ENCODE assay signal across 8 cellular contexts in the genomic region with DNA sequence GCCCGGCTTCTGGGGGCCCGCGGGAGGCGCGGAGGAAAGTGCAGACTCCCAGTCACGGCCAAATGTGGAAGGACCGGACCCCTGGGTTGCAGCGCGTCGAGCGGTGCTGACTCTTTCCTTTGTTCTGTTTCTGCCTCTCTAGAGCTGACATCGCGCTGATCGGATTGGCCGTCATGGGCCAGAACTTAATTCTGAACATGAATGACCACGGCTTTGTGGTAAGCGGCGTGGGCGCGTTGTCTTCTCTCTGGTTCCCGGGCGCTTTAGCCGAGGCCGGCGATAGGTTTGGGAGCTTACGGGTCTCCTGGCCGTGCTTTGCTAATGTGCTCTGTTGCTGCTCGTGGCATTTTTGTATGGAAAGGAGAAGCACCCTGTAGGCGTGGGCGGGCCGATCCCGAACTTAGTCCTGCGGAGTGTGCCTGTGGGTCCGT. TPM values are rescaled to one million over a fixed set of nuclear protein-coding genes. Genes with fewer than 3 reads are reported as not detected.
DNase-seq lines count a peak whose midpoint lies in the region; ATAC-seq and TF ChIP-seq lines count a peak whose summit lies in the region.

No MANE protein-coding gene starts in this region.

- peaks cover 5% of the 10 kb centered on the region; the same call in 1 of the 2 replicates for H3K4me1 ChIP-seq in HUES64 (ENCODE audit: insufficient read depth, low read length)
- H3K4me1 ChIP-seq in adipocyte (ENCODE audit: control insufficient read depth, insufficient read depth, low read length), result peaks cover 25% of the 10 kb centered on the region
- H3K4me1 ChIP-seq in right atrium auricular region, result peaks cover 0 to 22% of the 10 kb centered on the region in 2 donors
- H3K4me1 ChIP-seq in rectal smooth muscle tissue (ENCODE audit: control insufficient read depth, insufficient read depth, low read length), result peaks cover 6% of the 10 kb centered on the region

- H3K9ac ChIP-seq in HUES64 (ENCODE audit: low read depth, low read length), result peak overlapping the region; percentile 93
- peak overlapping the region; percentile 92 for H3K9ac ChIP-seq in adipocyte (ENCODE audit: low read length)
- H3K9ac ChIP-seq in rectal smooth muscle tissue (ENCODE audit: low read length), result no peak overlapping the region

- no peak for ATAC-seq in HG03108 (IDR thresholded peaks at IDR 0.05; ENCODE audit: unreplicated experiment)

- H3K27me3 ChIP-seq in HUES64 (ENCODE audit: insufficient read depth, low read length) (no peaks in the 10 kb centered on the region), adipocyte (replicated peaks; ENCODE audit: control insufficient read depth, insufficient read depth, low read length) (no peaks in the 10 kb centered on the region), right atrium auricular region (no peaks in the 10 kb centered on the region), rectal smooth muscle tissue (ENCODE audit: control insufficient read depth, insufficient read depth, low read length) (no peaks in the 10 kb centered on the region)

- no peak for TF ChIP-seq CTCF in right atrium auricular region (IDR thresholded peaks at IDR 0.05)

- peaks cover 42% of the 10 kb centered on the region for H3K36me3 ChIP-seq in HUES64 (ENCODE audit: insufficient read depth, low read length)
- peaks cover 24% of the 10 kb centered on the region for H3K36me3 ChIP-seq in adipocyte (ENCODE audit: control insufficient read depth, insufficient read depth, low read length, severe bottlenecking)
- peaks cover 25% of the 10 kb centered on the region for H3K36me3 ChIP-seq in right atrium auricular region
- H3K36me3 ChIP-seq in rectal smooth muscle tissue (ENCODE audit: control insufficient read depth, insufficient read depth, low read length), result peaks cover 15% of the 10 kb centered on the region

- peak overlapping the region; percentile 75 for H3K4me3 ChIP-seq in HUES64 (ENCODE audit: low read length)
- H3K4me3 ChIP-seq in adipocyte (ENCODE audit: low read length), result peak overlapping the region; percentile 87
- peak overlapping the region; percentile 83 to 87 for H3K4me3 ChIP-seq in right atrium auricular region
- peak overlapping the region; percentile 77 for H3K4me3 ChIP-seq in rectal smooth muscle tissue (ENCODE audit: low read length)

- peak overlapping the region; percentile 97 for H3K27ac ChIP-seq in HUES64 (ENCODE audit: low read depth, low read length)
- H3K27ac ChIP-seq in right atrium auricular region, result peak overlapping the region; percentile 88 to 97
- no peak overlapping the region for H3K27ac ChIP-seq in rectal smooth muscle tissue (ENCODE audit: low read depth, low read length)

- peak; percentile 69 for DNase-seq in ELR (ENCODE audit: low read depth)
- peak; percentile 77 for DNase-seq in adipocyte (ENCODE audit: low read depth)
- DNase-seq in right atrium auricular region (ENCODE audit: low spot score), result no peak
- DNase-seq in HuH-7.5 (ENCODE audit: low spot score), result no peak
- no peak for DNase-seq in effector CD4-positive, alpha-beta T cell

- WGBS in HUES64, result under 1% methylated on average over 34 of the region's 34 CpGs

- peaks cover 1% of the 10 kb centered on the region; the same call in 1 of the 2 replicates for H3K9me3 ChIP-seq in HUES64 (ENCODE audit: insufficient read depth, low read depth, low read length)
- peaks cover under 1% of the 10 kb centered on the region for H3K9me3 ChIP-seq in adipocyte (ENCODE audit: control insufficient read depth, low read length)
- H3K9me3 ChIP-seq in right atrium auricular region, result no peaks in the 10 kb centered on the region

RNA-seq across cellular contexts. Expression of gene PGD, which starts 0.6 kb away (rescaled TPM):
- 329 TPM for polyA plus RNA-seq in HUES64 (2013, experiment 1 of 2)
- polyA plus RNA-seq in HUES64 (2013, experiment 2 of 2), result 321 TPM
- 10 to 100 TPM; 51.1 to 59.9 TPM for total RNA-seq in right atrium auricular region

RNA-seq across cellular contexts. Expression of gene CENPS, which starts 30.7 kb away (rescaled TPM):
- 22.6 TPM for polyA plus RNA-seq in HUES64 (2013, experiment 1 of 2)
- 21.6 TPM for polyA plus RNA-seq in HUES64 (2013, experiment 2 of 2)
- total RNA-seq in right atrium auricular region, result 1 to 10 TPM; 1.9 to 3.4 TPM

RNA-seq across cellular contexts. Expression of gene CORT, which starts 50.3 kb away (rescaled TPM):
- not detected for polyA plus RNA-seq in HUES64 (2013, experiment 1 of 2)
- polyA plus RNA-seq in HUES64 (2013, experiment 2 of 2), result 0.51 TPM
- total RNA-seq in right atrium auricular region, result not detected

Comparison
In these comparisons a context has a peak if more than half of its experiments do, and no peak if none do; other contexts are left out.
1. DNase-seq: peak in ELR (single experiment) and adipocyte (single experiment); none in right atrium auricular region (single experiment), HuH-7.5 (single experiment) and effector CD4-positive, alpha-beta T cell (single experiment).
2. Peak in every context shown above with its lines, with median percentiles within 50 percentile points of each other: H3K4me3 ChIP-seq.